In genomic region chr2:130372833-130373807, GRCh38 we compare ENCODE assay signal across 1 cellular context.
TF ChIP-seq lines count a peak whose summit lies in the region.

No MANE protein-coding gene starts in this region.

TF ChIP-seq in GM23338, 12 proteins besides CTCF, POLR2A, EP300 and RAD21 (continued from another document):
- TF ChIP-seq ZNF462 (CRISPR knock-in tag; IDR thresholded peaks at IDR 0.05): no peak
- no peak for TF ChIP-seq ZNF331 (CRISPR knock-in tag; IDR thresholded peaks at IDR 0.05; ENCODE audit: low read depth)
- TF ChIP-seq EZH2phosphoT487 (IDR thresholded peaks at IDR 0.05; ENCODE audit: unreplicated experiment): no peak
- TF ChIP-seq ZNF114 (CRISPR knock-in tag; IDR thresholded peaks at IDR 0.05): no peak
- TF ChIP-seq EZH2 (IDR thresholded peaks at IDR 0.05; ENCODE audit: low read depth, unreplicated experiment): no peak
